In the genomic region with DNA sequence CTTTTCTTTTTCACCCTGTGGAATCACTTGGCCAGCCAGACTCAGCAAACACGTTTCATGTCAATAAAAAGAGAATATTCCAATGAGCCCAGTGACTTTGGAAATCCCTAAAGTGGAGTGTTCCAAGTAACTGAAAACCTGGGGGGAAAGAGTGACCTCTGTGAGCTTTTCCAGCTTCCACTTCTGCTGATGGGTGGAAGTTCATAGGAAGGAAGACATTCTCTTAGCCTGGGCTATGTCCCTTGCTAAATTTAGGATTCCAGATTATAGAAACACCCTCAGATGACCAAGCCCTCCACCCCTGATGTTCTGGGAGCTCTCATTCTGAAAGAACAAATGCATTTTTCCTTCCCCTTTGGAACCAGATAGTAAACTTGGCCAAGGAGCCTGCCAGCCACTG, we compare ENCODE assay signal across 2 cellular contexts.
TF ChIP-seq lines count a peak whose summit lies in the region.

No MANE protein-coding gene starts in this region.

TF ChIP-seq in IMR-90, 13 proteins besides CTCF, POLR2A, EP300 and RAD21 (continued from another document):
- no peak for TF ChIP-seq BHLHE40 (IDR thresholded peaks at IDR 0.05; ENCODE audit: low read depth, low read length)
- no peak for TF ChIP-seq ELK1 (IDR thresholded peaks at IDR 0.05; ENCODE audit: borderline replicate concordance, low read depth, low read length)
- no peak for TF ChIP-seq MAZ (IDR thresholded peaks at IDR 0.05; ENCODE audit: borderline replicate concordance, low read depth, low read length)
- TF ChIP-seq MXI1 (IDR thresholded peaks at IDR 0.05; ENCODE audit: borderline replicate concordance, low read depth, low read length): no peak
- no peak for TF ChIP-seq NFE2L2 (IDR thresholded peaks at IDR 0.05; ENCODE audit: low read depth, low read length)

TF ChIP-seq in neural cell, 6 proteins besides CTCF, POLR2A, EP300 and RAD21 (continued from another document):
- no peak for TF ChIP-seq EZH2 (IDR thresholded peaks at IDR 0.05; ENCODE audit: borderline replicate concordance, insufficient read depth, low read length, poor library complexity, severe bottlenecking)
- TF ChIP-seq SMC3 (conservative IDR thresholded peaks at IDR 0.05; ENCODE audit: poor library complexity): no peak
- TF ChIP-seq TAF1 (IDR thresholded peaks at IDR 0.05; ENCODE audit: low read depth): no peak
- TF ChIP-seq MXI1 (conservative IDR thresholded peaks at IDR 0.05; ENCODE audit: poor library complexity, severe bottlenecking): no peak
- TF ChIP-seq, protein P1, sequence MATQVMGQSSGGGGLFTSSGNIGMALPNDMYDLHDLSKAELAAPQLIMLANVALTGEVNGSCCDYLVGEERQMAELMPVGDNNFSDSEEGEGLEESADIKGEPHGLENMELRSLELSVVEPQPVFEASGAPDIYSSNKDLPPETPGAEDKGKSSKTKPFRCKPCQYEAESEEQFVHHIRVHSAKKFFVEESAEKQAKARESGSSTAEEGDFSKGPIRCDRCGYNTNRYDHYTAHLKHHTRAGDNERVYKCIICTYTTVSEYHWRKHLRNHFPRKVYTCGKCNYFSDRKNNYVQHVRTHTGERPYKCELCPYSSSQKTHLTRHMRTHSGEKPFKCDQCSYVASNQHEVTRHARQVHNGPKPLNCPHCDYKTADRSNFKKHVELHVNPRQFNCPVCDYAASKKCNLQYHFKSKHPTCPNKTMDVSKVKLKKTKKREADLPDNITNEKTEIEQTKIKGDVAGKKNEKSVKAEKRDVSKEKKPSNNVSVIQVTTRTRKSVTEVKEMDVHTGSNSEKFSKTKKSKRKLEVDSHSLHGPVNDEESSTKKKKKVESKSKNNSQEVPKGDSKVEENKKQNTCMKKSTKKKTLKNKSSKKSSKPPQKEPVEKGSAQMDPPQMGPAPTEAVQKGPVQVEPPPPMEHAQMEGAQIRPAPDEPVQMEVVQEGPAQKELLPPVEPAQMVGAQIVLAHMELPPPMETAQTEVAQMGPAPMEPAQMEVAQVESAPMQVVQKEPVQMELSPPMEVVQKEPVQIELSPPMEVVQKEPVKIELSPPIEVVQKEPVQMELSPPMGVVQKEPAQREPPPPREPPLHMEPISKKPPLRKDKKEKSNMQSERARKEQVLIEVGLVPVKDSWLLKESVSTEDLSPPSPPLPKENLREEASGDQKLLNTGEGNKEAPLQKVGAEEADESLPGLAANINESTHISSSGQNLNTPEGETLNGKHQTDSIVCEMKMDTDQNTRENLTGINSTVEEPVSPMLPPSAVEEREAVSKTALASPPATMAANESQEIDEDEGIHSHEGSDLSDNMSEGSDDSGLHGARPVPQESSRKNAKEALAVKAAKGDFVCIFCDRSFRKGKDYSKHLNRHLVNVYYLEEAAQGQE (IDR thresholded peaks at IDR 0.05; ENCODE audit: borderline replicate concordance): no peak
